Comparison of ENCODE assay signal across 9 cellular contexts in the genomic region with DNA sequence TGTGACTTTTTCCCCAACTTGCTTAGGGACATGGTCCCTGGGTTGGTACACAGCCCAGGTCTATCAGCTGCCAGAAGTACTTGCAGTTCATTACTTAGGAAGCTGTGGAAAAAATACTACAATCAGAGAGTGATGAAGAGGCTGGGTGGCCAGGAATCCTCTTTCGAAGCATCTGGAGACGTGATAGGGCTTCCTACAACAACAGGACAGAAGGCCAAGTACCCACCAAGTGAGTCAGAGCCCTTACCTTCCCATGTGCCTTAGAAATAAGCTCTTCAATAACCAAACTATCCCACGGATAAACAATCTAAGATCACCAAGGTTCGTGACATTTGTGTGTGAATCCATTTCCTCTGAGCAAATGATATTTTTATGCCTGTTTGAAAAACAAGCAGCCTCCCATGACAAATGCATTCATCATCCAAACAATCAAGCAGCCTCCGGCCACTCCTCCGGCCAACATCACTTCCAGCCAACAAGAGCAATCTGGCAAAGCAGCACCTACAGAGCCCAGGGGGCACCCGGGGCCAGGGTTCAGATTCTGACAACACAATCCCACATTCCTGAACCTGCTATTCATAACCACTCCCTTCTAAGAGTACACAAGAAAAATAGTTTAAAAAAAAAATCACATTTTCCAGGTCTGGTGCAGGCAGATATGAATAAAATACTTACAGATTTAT. TPM values are rescaled to one million over a fixed set of nuclear protein-coding genes. Genes with fewer than 3 reads are reported as not detected.
A peak's percentile ranks its signal among the peaks of the same experiment; 100 is the strongest.
DNase-seq lines count a peak whose midpoint lies in the region; ATAC-seq and FAIRE-seq lines count a peak whose summit lies in the region.
"Had no signal": no experiment of that assay in that cellular context is flagged by ENCODE, and none has a peak within 500 bp of the region (broad histone marks: within the 10 kb centered on the region; RNA-seq: fewer than 3 reads in every experiment).

No MANE protein-coding gene starts in this region.

- DNase-seq in AG20443 (ENCODE audit: low spot score): peak; percentile 92
- DNase-seq in RCC 7860 (ENCODE audit: low spot score): peak; percentile 84
- DNase-seq in fibroblast of peridontal ligament (ENCODE audit: extremely low read depth): peak; percentile 94
- DNase-seq in non-pigmented ciliary epithelial cell (ENCODE audit: low read depth): peak; percentile 27
- DNase-seq in DMS114 treated with DMSO at 0.1 percent for 48 hours (lab: John Stamatoyannopoulos, UW; ENCODE audit: unreplicated experiment): no peak
- no peak for DNase-seq in activated naive CD4-positive, alpha-beta T cell (lab: John Stamatoyannopoulos, UW)
- no peak for DNase-seq in NCI-H2107 (lab: John Stamatoyannopoulos, UW)
- no peak for DNase-seq in activated T-cell treated with anti-CD3 and anti-CD28 coated beads, Interleukin-2, amount 50 U/mL, for 72 hours
- DNase-seq: activated CD4-positive, alpha-beta T cell treated with anti-CD3 and anti-CD28 coated beads for 48 hours had no signal

- H3K4me3 Mint-ChIP-seq in activated T-cell treated with anti-CD3 and anti-CD28 coated beads, Interleukin-2, amount 50 U/mL, for 72 hours: no peak overlapping the region

- no peaks in the 10 kb centered on the region for H3K9me3 Mint-ChIP-seq in activated T-cell treated with anti-CD3 and anti-CD28 coated beads, Interleukin-2, amount 50 U/mL, for 72 hours

- FAIRE-seq in RCC 7860 (lab: Jason Lieb, UNC): no peak

- no peaks in the 10 kb centered on the region for H3K36me3 Mint-ChIP-seq in activated T-cell treated with anti-CD3 and anti-CD28 coated beads, Interleukin-2, amount 50 U/mL, for 72 hours (ENCODE audit: insufficient read depth in 2 of 2)

- peaks cover 24% of the 10 kb centered on the region for H3K4me1 Mint-ChIP-seq in activated T-cell treated with anti-CD3 and anti-CD28 coated beads, Interleukin-2, amount 50 U/mL, for 72 hours (ENCODE audit: low read depth)

- no peak overlapping the region for H3K27ac Mint-ChIP-seq in activated T-cell treated with anti-CD3 and anti-CD28 coated beads, Interleukin-2, amount 50 U/mL, for 72 hours

- ATAC-seq in activated T-cell treated with anti-CD3 and anti-CD28 coated beads, Interleukin-2, amount 50 U/mL, for 72 hours (replicated peaks in 1 of 2): no peak

- peaks cover 9% of the 10 kb centered on the region for H3K27me3 Mint-ChIP-seq in activated T-cell treated with anti-CD3 and anti-CD28 coated beads, Interleukin-2, amount 50 U/mL, for 72 hours (ENCODE audit: low read depth)

RNA-seq across cellular contexts. Expression of a gene that starts 26.4 kb away (rescaled TPM):
- 1 to 10 TPM; 5.2 to 8.3 TPM for total RNA-seq in activated T-cell treated with anti-CD3 and anti-CD28 coated beads, Interleukin-2, amount 50 U/mL, for 72 hours

Comparison
In these comparisons a context has a peak if more than half of its experiments do, and no peak if none do; other contexts are left out.
1. DNase-seq: peak in AG20443 (single experiment), RCC 7860 (single experiment), fibroblast of peridontal ligament (single experiment) and non-pigmented ciliary epithelial cell (single experiment); none in DMS114 treated with DMSO at 0.1 percent for 48 hours (single experiment), activated naive CD4-positive, alpha-beta T cell (0 of 4), NCI-H2107 (single experiment) and activated T-cell treated with anti-CD3 and anti-CD28 coated beads, Interleukin-2, amount 50 U/mL, for 72 hours (0 of 2).